In the genomic region with DNA sequence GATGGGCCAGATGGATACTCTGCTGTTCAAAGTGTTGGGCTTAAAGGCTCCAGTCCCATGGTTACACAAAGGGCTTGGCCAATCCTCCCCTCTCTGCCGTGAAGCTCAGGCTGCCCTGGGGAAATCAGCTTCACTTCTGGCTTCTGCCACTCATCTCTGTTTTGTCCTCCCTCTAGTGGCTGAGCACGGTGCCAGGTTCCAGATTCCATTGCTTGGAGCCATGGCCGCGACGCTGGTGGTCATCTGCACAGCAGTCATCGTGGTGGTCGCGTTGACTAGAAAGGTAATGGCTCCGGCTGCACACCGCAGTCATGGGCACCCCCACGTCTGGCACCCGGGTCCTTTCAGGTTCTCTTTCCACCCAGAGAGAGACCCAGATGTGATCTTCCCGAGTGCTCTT, we compare ENCODE assay signal across 8 cellular contexts. TPM values are rescaled to one million over a fixed set of nuclear protein-coding genes. Genes with fewer than 3 reads are reported as not detected.
DNase-seq lines count a peak whose midpoint lies in the region; TF ChIP-seq lines count a peak whose summit lies in the region.

No MANE protein-coding gene starts in this region.

- TF ChIP-seq POLR2A in stomach (IDR thresholded peaks at IDR 0.05) = no peak

- peaks cover 1% of the 10 kb centered on the region for H3K27me3 Mint-ChIP-seq in activated CD4-positive, alpha-beta T cell treated with anti-CD3 and anti-CD28 coated beads, Interleukin-2, amount 10 ng/mL, durations not matched to agents 7 days and 5 days

- no peaks in the 10 kb centered on the region for H3K27me3 ChIP-seq in Karpas-422 (ENCODE audit: low read length)
- H3K27me3 ChIP-seq in hepatocyte = no peaks in the 10 kb centered on the region
- no peaks in the 10 kb centered on the region for H3K27me3 ChIP-seq in stomach

- no peak overlapping the region for H3K27ac Mint-ChIP-seq in activated CD4-positive, alpha-beta T cell treated with anti-CD3 and anti-CD28 coated beads, Interleukin-2, amount 10 ng/mL, durations not matched to agents 7 days and 5 days

- H3K4me3 ChIP-seq in Karpas-422 (ENCODE audit: low read length) (no peak overlapping the region), hepatocyte (no peak overlapping the region), stomach (no peak overlapping the region)

- no peak for TF ChIP-seq EP300 in stomach (IDR thresholded peaks at IDR 0.05)

- H3K9ac ChIP-seq in Karpas-422 (ENCODE audit: low read length) = no peak overlapping the region

- H3K27ac ChIP-seq in Karpas-422 (ENCODE audit: low read length) (no peak overlapping the region), hepatocyte (no peak overlapping the region), stomach (no peak overlapping the region)

- no peak overlapping the region; the same call in 1 of the 2 replicates for H2AFZ ChIP-seq in Karpas-422 (ENCODE audit: low read length)
- no peak overlapping the region for H2AFZ ChIP-seq in hepatocyte

- WGBS in hepatocyte (ENCODE audit: low lambda C conversion rate, missing lambda C conversion rate) = 79% methylated on average over 13 of the region's 13 CpGs
- 74 to 80% (median 77%) methylated on average over 12 to 13 of the region's 13 CpGs for WGBS in stomach, 5 donors

- H3K9me2 ChIP-seq in Karpas-422 (replicated peaks; ENCODE audit: insufficient read depth, low read length) = no peaks in the 10 kb centered on the region
- no peaks in the 10 kb centered on the region for H3K9me2 ChIP-seq in hepatocyte (replicated peaks; ENCODE audit: insufficient read depth)

- CTCF ChIA-PET in activated CD4-positive, alpha-beta T cell treated with anti-CD3 and anti-CD28 coated beads, Interleukin-2, amount 10 ng/mL, durations not matched to agents 7 days and 5 days (lab: Charles Lee) = interaction anchor here (0.6 to 4.5 kb wide), 6 partner anchors 8 to 85 kb away, joined by 3 to 26 read pairs (median 4); no protein-coding TSS in a partner anchor

- peaks cover 4% of the 10 kb centered on the region for H3K4me1 Mint-ChIP-seq in activated CD4-positive, alpha-beta T cell treated with anti-CD3 and anti-CD28 coated beads, Interleukin-2, amount 10 ng/mL, durations not matched to agents 7 days and 5 days

- H3K4me1 ChIP-seq in Karpas-422 (ENCODE audit: low read length) (peaks cover 13% of the 10 kb centered on the region), hepatocyte (ENCODE audit: insufficient read depth) (no peaks in the 10 kb centered on the region), stomach (no peaks in the 10 kb centered on the region)

- no peaks in the 10 kb centered on the region for H4K20me1 ChIP-seq in Karpas-422 (ENCODE audit: insufficient read depth, low read depth, low read length)
- no peaks in the 10 kb centered on the region for H4K20me1 ChIP-seq in hepatocyte (ENCODE audit: insufficient read depth, poor library complexity, severe bottlenecking)

- DNase-seq in SKM-1 treated with dmso at 0.1 percent for 144 hours (lab: John Stamatoyannopoulos, UW; ENCODE audit: unreplicated experiment) (peak; percentile 15), SKM-1 (lab: John Stamatoyannopoulos, UW; ENCODE audit: unreplicated experiment) (no peak), Karpas-422 (peak; percentile 86), hepatocyte (ENCODE audit: low spot score) (peak; percentile 11), stomach (no peak), DMS79 treated with DMSO at 0.1 percent for 48 hours (lab: John Stamatoyannopoulos, UW) (no peak), NCI-H1417 treated with DMSO at 0.1 percent for 48 hours (lab: John Stamatoyannopoulos, UW) (no peak)
- DNase-seq in activated CD4-positive, alpha-beta T cell treated with anti-CD3 and anti-CD28 coated beads, Interleukin-2, amount 10 ng/mL, durations not matched to agents 7 days and 5 days = peak; percentile 14

- H3K9me3 ChIP-seq in Karpas-422 (ENCODE audit: low read length) (no peaks in the 10 kb centered on the region), hepatocyte (ENCODE audit: low read depth) (no peaks in the 10 kb centered on the region), stomach (no peaks in the 10 kb centered on the region)

- H3K79me2 ChIP-seq in Karpas-422 (ENCODE audit: low read length) (no peaks in the 10 kb centered on the region), hepatocyte (no peaks in the 10 kb centered on the region)

- H3K9me3 Mint-ChIP-seq in activated CD4-positive, alpha-beta T cell treated with anti-CD3 and anti-CD28 coated beads, Interleukin-2, amount 10 ng/mL, durations not matched to agents 7 days and 5 days = no peaks in the 10 kb centered on the region

- intact Hi-C loops in stomach (cut with DNase I; ENCODE audit: low total_unique reads) = no loop called here

- H3K4me2 ChIP-seq in Karpas-422 (ENCODE audit: low read depth, low read length, poor library complexity, severe bottlenecking) (no peak overlapping the region), hepatocyte (no peak overlapping the region)

- H3K36me3 Mint-ChIP-seq in activated CD4-positive, alpha-beta T cell treated with anti-CD3 and anti-CD28 coated beads, Interleukin-2, amount 10 ng/mL, durations not matched to agents 7 days and 5 days (ENCODE audit: low read depth) = no peaks in the 10 kb centered on the region

- TF ChIP-seq CTCF in hepatocyte (IDR thresholded peaks at IDR 0.05; ENCODE audit: poor library complexity) (no peak), stomach (IDR thresholded peaks at IDR 0.05) (no peak)

- H3K4me3 Mint-ChIP-seq in activated CD4-positive, alpha-beta T cell treated with anti-CD3 and anti-CD28 coated beads, Interleukin-2, amount 10 ng/mL, durations not matched to agents 7 days and 5 days = no peak overlapping the region

- POLR2A ChIA-PET in activated CD4-positive, alpha-beta T cell treated with anti-CD3 and anti-CD28 coated beads, Interleukin-2, amount 10 ng/mL, durations not matched to agents 7 days and 5 days (lab: Charles Lee) = no interaction called here

- H3K36me3 ChIP-seq in Karpas-422 (ENCODE audit: insufficient read depth, low read length) = no peaks in the 10 kb centered on the region
- H3K36me3 ChIP-seq in hepatocyte (replicated peaks; ENCODE audit: insufficient read depth, low read depth) = no peaks in the 10 kb centered on the region
- H3K36me3 ChIP-seq in stomach = no peaks in the 10 kb centered on the region

RNA-seq across cellular contexts. Expression of a gene that starts 5.6 kb away (rescaled TPM):
- total RNA-seq in Karpas-422 (2014; rRNA removed; shearing (Covaris generic); ENCODE audit: low replicate concordance) = 1.2 and 3.3 TPM in 2 replicates
- total RNA-seq in activated CD4-positive, alpha-beta T cell treated with anti-CD3 and anti-CD28 coated beads, Interleukin-2, amount 10 ng/mL, durations not matched to agents 7 days and 5 days = 1 to 10 TPM; 5.7 to 7.0 TPM
- total RNA-seq in hepatocyte (not detected in 2 replicates), stomach (1 to 10 TPM in 1 of 5 donors, under 1 TPM in 2, not detected in 2; 0.29 to 1.1 (median 0.58) TPM)
- polyA plus RNA-seq in hepatocyte (0.19 and 0.39 TPM in 2 replicates), stomach (1 to 10 TPM in 1 of 3 donors, under 1 TPM in 2; 0.25 to 1.2 (median 0.43) TPM)

Comparison
In these comparisons a context has a peak if more than half of its experiments do, and no peak if none do; other contexts are left out.
1. DNase-seq: peak in SKM-1 treated with dmso at 0.1 percent for 144 hours (single experiment), Karpas-422 (single experiment), activated CD4-positive, alpha-beta T cell treated with anti-CD3 and anti-CD28 coated beads, Interleukin-2, amount 10 ng/mL, durations not matched to agents 7 days and 5 days (single experiment) and hepatocyte (single experiment); none in SKM-1 (single experiment), stomach (single experiment), DMS79 treated with DMSO at 0.1 percent for 48 hours (single experiment) and NCI-H1417 treated with DMSO at 0.1 percent for 48 hours (single experiment).